Comparison of ENCODE assay signal across 1 cellular context in the genomic region with DNA sequence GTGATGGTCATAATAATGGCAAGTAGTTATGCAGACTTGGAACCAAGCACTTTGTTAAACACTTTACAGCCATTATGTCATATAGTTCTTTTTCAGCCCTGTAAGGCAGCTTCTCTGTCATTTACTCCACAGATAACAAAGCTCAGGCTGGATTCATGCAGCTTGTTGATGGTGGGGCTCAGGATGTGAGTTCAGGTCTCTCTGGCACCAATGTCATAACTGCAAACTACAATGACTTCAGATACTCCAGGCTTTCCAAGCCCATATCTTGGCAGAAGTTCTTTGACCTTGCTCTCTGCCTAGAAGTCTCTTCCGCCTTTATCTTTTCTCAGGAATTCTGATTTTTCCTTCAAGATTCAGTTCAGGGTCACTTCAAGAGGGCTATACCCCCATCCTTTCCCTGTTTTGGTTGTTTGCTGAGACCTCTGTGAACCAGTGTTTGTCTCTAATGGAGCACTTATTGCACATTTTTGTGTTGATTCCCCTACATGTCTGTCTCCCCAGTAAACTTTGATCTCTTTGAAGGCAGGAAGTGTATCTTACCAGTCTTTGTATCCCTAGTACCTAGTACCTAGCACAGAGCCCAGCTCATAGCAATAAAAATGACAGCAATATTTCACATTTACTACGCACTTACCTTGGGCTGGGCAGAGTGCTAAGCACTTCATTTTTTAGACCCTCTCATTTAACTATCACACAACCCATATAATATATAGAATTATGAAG.
A peak's percentile ranks its signal among the peaks of the same experiment; 100 is the strongest.
TF ChIP-seq lines count a peak whose summit lies in the region.

No MANE protein-coding gene starts in this region.

TF ChIP-seq in HepG2, 621 proteins besides CTCF, POLR2A, EP300 and RAD21 (continued from another document and continues in another):
- no peak for TF ChIP-seq RXRA (CRISPR knock-in tag; IDR thresholded peaks at IDR 0.05)
- TF ChIP-seq TEAD3 (CRISPR knock-in tag; optimal IDR thresholded peaks at IDR 0.05; ENCODE audit: borderline replicate concordance) = peak; percentile 34
- TF ChIP-seq, protein P1, sequence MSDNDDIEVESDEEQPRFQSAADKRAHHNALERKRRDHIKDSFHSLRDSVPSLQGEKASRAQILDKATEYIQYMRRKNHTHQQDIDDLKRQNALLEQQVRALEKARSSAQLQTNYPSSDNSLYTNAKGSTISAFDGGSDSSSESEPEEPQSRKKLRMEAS (IDR thresholded peaks at IDR 0.05) = peak; percentile 26; the same call in 1 of the 2 replicates
- TF ChIP-seq, protein P2, sequence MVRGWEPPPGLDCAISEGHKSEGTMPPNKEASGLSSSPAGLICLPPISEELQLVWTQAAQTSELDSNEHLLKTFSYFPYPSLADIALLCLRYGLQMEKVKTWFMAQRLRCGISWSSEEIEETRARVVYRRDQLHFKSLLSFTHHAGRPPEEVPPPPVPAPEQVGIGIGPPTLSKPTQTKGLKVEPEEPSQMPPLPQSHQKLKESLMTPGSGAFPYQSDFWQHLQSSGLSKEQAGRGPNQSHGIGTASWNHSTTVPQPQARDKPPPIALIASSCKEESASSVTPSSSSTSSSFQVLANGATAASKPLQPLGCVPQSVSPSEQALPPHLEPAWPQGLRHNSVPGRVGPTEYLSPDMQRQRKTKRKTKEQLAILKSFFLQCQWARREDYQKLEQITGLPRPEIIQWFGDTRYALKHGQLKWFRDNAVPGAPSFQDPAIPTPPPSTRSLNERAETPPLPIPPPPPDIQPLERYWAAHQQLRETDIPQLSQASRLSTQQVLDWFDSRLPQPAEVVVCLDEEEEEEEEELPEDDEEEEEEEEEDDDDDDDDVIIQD (CRISPR knock-in tag; IDR thresholded peaks at IDR 0.05; ENCODE audit: low read depth) = 0 out of 2 replicates have a peak, but pooled peaks have one; percentile 34
- no peak for TF ChIP-seq ZNF484 (CRISPR knock-in tag; IDR thresholded peaks at IDR 0.05; ENCODE audit: borderline replicate concordance, low read depth)
- no peak for TF ChIP-seq PHF21A (CRISPR knock-in tag; IDR thresholded peaks at IDR 0.05)
- no peak for TF ChIP-seq ZNF225 (CRISPR knock-in tag; IDR thresholded peaks at IDR 0.05)
- TF ChIP-seq, protein P3, sequence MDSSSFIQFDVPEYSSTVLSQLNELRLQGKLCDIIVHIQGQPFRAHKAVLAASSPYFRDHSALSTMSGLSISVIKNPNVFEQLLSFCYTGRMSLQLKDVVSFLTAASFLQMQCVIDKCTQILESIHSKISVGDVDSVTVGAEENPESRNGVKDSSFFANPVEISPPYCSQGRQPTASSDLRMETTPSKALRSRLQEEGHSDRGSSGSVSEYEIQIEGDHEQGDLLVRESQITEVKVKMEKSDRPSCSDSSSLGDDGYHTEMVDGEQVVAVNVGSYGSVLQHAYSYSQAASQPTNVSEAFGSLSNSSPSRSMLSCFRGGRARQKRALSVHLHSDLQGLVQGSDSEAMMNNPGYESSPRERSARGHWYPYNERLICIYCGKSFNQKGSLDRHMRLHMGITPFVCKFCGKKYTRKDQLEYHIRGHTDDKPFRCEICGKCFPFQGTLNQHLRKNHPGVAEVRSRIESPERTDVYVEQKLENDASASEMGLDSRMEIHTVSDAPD (CRISPR knock-in tag; IDR thresholded peaks at IDR 0.05) = no peak
- TF ChIP-seq, protein P4, sequence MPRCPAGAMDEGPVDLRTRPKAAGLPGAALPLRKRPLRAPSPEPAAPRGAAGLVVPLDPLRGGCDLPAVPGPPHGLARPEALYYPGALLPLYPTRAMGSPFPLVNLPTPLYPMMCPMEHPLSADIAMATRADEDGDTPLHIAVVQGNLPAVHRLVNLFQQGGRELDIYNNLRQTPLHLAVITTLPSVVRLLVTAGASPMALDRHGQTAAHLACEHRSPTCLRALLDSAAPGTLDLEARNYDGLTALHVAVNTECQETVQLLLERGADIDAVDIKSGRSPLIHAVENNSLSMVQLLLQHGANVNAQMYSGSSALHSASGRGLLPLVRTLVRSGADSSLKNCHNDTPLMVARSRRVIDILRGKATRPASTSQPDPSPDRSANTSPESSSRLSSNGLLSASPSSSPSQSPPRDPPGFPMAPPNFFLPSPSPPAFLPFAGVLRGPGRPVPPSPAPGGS (CRISPR knock-in tag; IDR thresholded peaks at IDR 0.05) = no peak
- no peak for TF ChIP-seq SMARCE1 (IDR thresholded peaks at IDR 0.05; ENCODE audit: borderline replicate concordance)
- TF ChIP-seq KMT2B (CRISPR knock-in tag; IDR thresholded peaks at IDR 0.05) = peak; percentile 35
- no peak for TF ChIP-seq NFKBIZ (CRISPR knock-in tag; IDR thresholded peaks at IDR 0.05)
- TF ChIP-seq RXRB (CRISPR knock-in tag; IDR thresholded peaks at IDR 0.05; ENCODE audit: borderline replicate concordance) = peak; percentile 66; the same call in 1 of the 2 replicates
- 0 out of 2 replicates have a peak, but pooled peaks have one; percentile 12 for TF ChIP-seq PPARG (CRISPR knock-in tag; conservative IDR thresholded peaks at IDR 0.05)
- no peak for TF ChIP-seq ESRRA (CRISPR knock-in tag; IDR thresholded peaks at IDR 0.05; ENCODE audit: low read depth)
- TF ChIP-seq NKX3-1 (CRISPR knock-in tag; IDR thresholded peaks at IDR 0.05) = no peak
- TF ChIP-seq, protein P5, sequence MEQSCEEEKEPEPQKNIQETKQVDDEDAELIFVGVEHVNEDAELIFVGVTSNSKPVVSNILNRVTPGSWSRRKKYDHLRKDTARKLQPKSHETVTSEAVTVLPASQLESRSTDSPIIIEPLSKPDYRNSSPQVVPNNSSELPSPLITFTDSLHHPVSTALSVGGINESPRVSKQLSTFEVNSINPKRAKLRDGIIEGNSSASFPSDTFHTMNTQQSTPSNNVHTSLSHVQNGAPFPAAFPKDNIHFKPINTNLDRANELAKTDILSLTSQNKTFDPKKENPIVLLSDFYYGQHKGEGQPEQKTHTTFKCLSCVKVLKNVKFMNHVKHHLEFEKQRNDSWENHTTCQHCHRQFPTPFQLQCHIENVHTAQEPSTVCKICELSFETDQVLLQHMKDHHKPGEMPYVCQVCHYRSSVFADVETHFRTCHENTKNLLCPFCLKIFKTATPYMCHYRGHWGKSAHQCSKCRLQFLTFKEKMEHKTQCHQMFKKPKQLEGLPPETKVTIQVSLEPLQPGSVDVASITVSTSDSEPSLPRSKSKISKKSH (CRISPR knock-in tag; IDR thresholded peaks at IDR 0.05; ENCODE audit: borderline replicate concordance) = no peak
- no peak for TF ChIP-seq BRD4 (CRISPR knock-in tag; IDR thresholded peaks at IDR 0.05)
- TF ChIP-seq NFIC (IDR thresholded peaks at IDR 0.05; ENCODE audit: low read length) = no peak; the same call in 1 of the 2 replicates
- no peak for TF ChIP-seq SNRNP70 (IDR thresholded peaks at IDR 0.05; ENCODE audit: low read depth, low read length)
- TF ChIP-seq, protein P6, sequence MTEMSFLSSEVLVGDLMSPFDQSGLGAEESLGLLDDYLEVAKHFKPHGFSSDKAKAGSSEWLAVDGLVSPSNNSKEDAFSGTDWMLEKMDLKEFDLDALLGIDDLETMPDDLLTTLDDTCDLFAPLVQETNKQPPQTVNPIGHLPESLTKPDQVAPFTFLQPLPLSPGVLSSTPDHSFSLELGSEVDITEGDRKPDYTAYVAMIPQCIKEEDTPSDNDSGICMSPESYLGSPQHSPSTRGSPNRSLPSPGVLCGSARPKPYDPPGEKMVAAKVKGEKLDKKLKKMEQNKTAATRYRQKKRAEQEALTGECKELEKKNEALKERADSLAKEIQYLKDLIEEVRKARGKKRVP (CRISPR knock-in tag; IDR thresholded peaks at IDR 0.05) = no peak
- peak; percentile 43; the same call in 1 of the 2 replicates for TF ChIP-seq CCDC6 (CRISPR knock-in tag; IDR thresholded peaks at IDR 0.05)
- no peak for TF ChIP-seq REPIN1 (CRISPR knock-in tag; IDR thresholded peaks at IDR 0.05; ENCODE audit: borderline replicate concordance, low read depth)
- TF ChIP-seq ZBTB42 (CRISPR knock-in tag; IDR thresholded peaks at IDR 0.05) = no peak
- no peak for TF ChIP-seq ZNF749 (CRISPR knock-in tag; IDR thresholded peaks at IDR 0.05; ENCODE audit: borderline replicate concordance)
- no peak for TF ChIP-seq PAF1 (CRISPR knock-in tag; IDR thresholded peaks at IDR 0.05)
- TF ChIP-seq BHLHE40 (IDR thresholded peaks at IDR 0.05; ENCODE audit: low read length) = no peak
- TF ChIP-seq ZNF879 (CRISPR knock-in tag; IDR thresholded peaks at IDR 0.05) = no peak
- TF ChIP-seq NFYC (CRISPR knock-in tag; IDR thresholded peaks at IDR 0.05) = no peak
- TF ChIP-seq, protein P7, sequence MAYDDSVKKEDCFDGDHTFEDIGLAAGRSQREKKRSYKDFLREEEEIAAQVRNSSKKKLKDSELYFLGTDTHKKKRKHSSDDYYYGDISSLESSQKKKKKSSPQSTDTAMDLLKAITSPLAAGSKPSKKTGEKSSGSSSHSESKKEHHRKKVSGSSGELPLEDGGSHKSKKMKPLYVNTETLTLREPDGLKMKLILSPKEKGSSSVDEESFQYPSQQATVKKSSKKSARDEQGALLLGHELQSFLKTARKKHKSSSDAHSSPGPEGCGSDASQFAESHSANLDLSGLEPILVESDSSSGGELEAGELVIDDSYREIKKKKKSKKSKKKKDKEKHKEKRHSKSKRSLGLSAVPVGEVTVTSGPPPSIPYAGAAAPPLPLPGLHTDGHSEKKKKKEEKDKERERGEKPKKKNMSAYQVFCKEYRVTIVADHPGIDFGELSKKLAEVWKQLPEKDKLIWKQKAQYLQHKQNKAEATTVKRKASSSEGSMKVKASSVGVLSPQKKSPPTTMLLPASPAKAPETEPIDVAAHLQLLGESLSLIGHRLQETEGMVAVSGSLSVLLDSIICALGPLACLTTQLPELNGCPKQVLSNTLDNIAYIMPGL (CRISPR knock-in tag; IDR thresholded peaks at IDR 0.05; ENCODE audit: borderline replicate concordance in 1 of 2, low read depth in 1 of 2) = peak in 1 of 2 experiments; percentile 6; a peak in 1 of 4 replicates
- TF ChIP-seq ZNF773 (CRISPR knock-in tag; IDR thresholded peaks at IDR 0.05; ENCODE audit: borderline replicate concordance) = no peak
- TF ChIP-seq ETV5 (CRISPR knock-in tag; IDR thresholded peaks at IDR 0.05; ENCODE audit: borderline replicate concordance) = peak; percentile 72; the same call in 1 of the 2 replicates
- peak; percentile 7; the same call in 1 of the 2 replicates for TF ChIP-seq HNF4G (IDR thresholded peaks at IDR 0.05; ENCODE audit: borderline replicate concordance, low read depth, low read length)
- no peak for TF ChIP-seq HNF4G (CRISPR knock-in tag; IDR thresholded peaks at IDR 0.05; ENCODE audit: borderline replicate concordance, low read depth)
- no peak for TF ChIP-seq ZBTB7A (CRISPR knock-in tag; IDR thresholded peaks at IDR 0.05)
- no peak for TF ChIP-seq SMAD1 (CRISPR knock-in tag; IDR thresholded peaks at IDR 0.05; ENCODE audit: borderline replicate concordance, low read depth)
- TF ChIP-seq RORA (CRISPR knock-in tag; IDR thresholded peaks at IDR 0.05) = no peak
- no peak for TF ChIP-seq MBD4 (IDR thresholded peaks at IDR 0.05; ENCODE audit: borderline replicate concordance, low read length)
- no peak for TF ChIP-seq ZFP62 (CRISPR knock-in tag; IDR thresholded peaks at IDR 0.05)
- no peak for TF ChIP-seq GTF2F1 (IDR thresholded peaks at IDR 0.05; ENCODE audit: low read length)
- no peak for TF ChIP-seq GZF1 (CRISPR knock-in tag; IDR thresholded peaks at IDR 0.05)
- TF ChIP-seq, protein P8, sequence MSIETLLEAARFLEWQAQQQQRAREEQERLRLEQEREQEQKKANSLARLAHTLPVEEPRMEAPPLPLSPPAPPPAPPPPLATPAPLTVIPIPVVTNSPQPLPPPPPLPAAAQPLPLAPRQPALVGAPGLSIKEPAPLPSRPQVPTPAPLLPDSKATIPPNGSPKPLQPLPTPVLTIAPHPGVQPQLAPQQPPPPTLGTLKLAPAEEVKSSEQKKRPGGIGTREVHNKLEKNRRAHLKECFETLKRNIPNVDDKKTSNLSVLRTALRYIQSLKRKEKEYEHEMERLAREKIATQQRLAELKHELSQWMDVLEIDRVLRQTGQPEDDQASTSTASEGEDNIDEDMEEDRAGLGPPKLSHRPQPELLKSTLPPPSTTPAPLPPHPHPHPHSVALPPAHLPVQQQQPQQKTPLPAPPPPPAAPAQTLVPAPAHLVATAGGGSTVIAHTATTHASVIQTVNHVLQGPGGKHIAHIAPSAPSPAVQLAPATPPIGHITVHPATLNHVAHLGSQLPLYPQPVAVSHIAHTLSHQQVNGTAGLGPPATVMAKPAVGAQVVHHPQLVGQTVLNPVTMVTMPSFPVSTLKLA (IDR thresholded peaks at IDR 0.05) = no peak
- no peak for TF ChIP-seq REL (CRISPR knock-in tag; conservative IDR thresholded peaks at IDR 0.05)
- TF ChIP-seq ZFP36 (IDR thresholded peaks at IDR 0.05; ENCODE audit: borderline replicate concordance, low read depth, low read length, partially characterized antibody) = no peak
- no peak for TF ChIP-seq ZBTB8A (CRISPR knock-in tag; IDR thresholded peaks at IDR 0.05; ENCODE audit: borderline replicate concordance, low read depth)
- TF ChIP-seq, protein P9, sequence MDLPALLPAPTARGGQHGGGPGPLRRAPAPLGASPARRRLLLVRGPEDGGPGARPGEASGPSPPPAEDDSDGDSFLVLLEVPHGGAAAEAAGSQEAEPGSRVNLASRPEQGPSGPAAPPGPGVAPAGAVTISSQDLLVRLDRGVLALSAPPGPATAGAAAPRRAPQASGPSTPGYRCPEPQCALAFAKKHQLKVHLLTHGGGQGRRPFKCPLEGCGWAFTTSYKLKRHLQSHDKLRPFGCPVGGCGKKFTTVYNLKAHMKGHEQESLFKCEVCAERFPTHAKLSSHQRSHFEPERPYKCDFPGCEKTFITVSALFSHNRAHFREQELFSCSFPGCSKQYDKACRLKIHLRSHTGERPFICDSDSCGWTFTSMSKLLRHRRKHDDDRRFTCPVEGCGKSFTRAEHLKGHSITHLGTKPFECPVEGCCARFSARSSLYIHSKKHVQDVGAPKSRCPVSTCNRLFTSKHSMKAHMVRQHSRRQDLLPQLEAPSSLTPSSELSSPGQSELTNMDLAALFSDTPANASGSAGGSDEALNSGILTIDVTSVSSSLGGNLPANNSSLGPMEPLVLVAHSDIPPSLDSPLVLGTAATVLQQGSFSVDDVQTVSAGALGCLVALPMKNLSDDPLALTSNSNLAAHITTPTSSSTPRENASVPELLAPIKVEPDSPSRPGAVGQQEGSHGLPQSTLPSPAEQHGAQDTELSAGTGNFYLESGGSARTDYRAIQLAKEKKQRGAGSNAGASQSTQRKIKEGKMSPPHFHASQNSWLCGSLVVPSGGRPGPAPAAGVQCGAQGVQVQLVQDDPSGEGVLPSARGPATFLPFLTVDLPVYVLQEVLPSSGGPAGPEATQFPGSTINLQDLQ (CRISPR knock-in tag; IDR thresholded peaks at IDR 0.05) = no peak
- TF ChIP-seq TCF7 (IDR thresholded peaks at IDR 0.05; ENCODE audit: low read depth) = peak; percentile 72
- TF ChIP-seq ZNF3 (CRISPR knock-in tag; IDR thresholded peaks at IDR 0.05) = no peak
- TF ChIP-seq SOX13 (IDR thresholded peaks at IDR 0.05) = no peak
- TF ChIP-seq SOX13 (CRISPR knock-in tag; conservative IDR thresholded peaks at IDR 0.05 in 1 of 2, IDR thresholded peaks at IDR 0.05 in 1 of 2) = peak in 1 of 2 experiments; percentile 39; a peak in 1 of 4 replicates
- TF ChIP-seq ZMYM3 (CRISPR knock-in tag; IDR thresholded peaks at IDR 0.05) = peak; percentile 34; the same call in 1 of the 2 replicates
- no peak for TF ChIP-seq NR2F6 (IDR thresholded peaks at IDR 0.05)
- TF ChIP-seq NR2F6 (CRISPR knock-in tag; IDR thresholded peaks at IDR 0.05) = no peak
- no peak for TF ChIP-seq TSC22D2 (CRISPR knock-in tag; IDR thresholded peaks at IDR 0.05; ENCODE audit: borderline replicate concordance)
